ENCODE assay signal across 10 cellular contexts in the genomic region with DNA sequence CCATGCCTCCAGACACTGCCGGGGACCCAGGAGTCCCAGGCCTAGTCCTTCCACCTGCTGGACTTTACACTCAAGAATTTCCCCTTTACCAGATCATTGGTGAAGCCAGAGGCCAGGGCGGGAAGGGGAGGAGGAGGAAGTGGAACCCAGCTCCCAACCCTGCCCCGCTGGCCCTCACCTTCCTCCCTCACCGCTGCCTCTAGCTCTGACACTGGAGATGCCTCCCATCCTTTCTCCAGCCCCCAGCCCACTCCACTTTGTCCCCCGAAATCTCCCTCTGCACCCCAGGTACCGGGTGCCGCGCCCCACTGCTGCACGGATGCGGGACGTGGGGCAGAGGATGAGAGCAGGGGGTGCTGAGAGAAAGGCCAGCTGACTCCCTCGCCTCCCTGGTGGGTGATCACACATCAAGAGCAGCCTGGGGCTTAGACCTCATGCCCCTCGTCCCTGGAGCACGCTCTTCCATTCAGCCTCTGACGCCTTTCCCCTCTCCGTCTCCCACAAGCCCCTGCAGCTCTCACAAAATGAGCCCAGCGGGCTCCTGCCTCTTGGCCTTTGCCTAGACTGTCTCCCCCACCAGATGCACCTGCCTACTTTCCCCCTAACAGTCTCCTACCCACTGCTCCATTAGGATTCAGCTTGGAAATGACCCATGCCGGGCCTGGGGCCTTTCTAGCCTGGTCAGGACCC. TPM values are rescaled to one million over a fixed set of nuclear protein-coding genes. Genes with fewer than 3 reads are reported as not detected.
A peak's percentile ranks its signal among the peaks of the same experiment; 100 is the strongest.
DNase-seq lines count a peak whose midpoint lies in the region; ATAC-seq, FAIRE-seq and TF ChIP-seq lines count a peak whose summit lies in the region.
"Had no signal": no experiment of that assay in that cellular context is flagged by ENCODE, and none has a peak within 500 bp of the region (broad histone marks: within the 10 kb centered on the region; RNA-seq: fewer than 3 reads in every experiment).

A gene with protein sequence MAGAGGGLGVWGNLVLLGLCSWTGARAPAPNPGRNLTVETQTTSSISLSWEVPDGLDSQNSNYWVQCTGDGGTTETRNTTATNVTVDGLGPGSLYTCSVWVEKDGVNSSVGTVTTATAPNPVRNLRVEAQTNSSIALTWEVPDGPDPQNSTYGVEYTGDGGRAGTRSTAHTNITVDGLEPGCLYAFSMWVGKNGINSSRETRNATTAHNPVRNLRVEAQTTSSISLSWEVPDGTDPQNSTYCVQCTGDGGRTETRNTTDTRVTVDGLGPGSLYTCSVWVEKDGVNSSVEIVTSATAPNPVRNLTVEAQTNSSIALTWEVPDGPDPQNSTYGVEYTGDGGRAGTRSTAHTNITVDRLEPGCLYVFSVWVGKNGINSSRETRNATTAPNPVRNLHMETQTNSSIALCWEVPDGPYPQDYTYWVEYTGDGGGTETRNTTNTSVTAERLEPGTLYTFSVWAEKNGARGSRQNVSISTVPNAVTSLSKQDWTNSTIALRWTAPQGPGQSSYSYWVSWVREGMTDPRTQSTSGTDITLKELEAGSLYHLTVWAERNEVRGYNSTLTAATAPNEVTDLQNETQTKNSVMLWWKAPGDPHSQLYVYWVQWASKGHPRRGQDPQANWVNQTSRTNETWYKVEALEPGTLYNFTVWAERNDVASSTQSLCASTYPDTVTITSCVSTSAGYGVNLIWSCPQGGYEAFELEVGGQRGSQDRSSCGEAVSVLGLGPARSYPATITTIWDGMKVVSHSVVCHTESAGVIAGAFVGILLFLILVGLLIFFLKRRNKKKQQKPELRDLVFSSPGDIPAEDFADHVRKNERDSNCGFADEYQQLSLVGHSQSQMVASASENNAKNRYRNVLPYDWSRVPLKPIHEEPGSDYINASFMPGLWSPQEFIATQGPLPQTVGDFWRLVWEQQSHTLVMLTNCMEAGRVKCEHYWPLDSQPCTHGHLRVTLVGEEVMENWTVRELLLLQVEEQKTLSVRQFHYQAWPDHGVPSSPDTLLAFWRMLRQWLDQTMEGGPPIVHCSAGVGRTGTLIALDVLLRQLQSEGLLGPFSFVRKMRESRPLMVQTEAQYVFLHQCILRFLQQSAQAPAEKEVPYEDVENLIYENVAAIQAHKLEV (minus strand): TSS at position 72 of the 690 bp plus-strand sequence. CDS start 68 bp downstream, at position 4.

- peak; percentile 17 for DNase-seq in NCI-H2196 treated with DMSO at 0.1 percent for 48 hours (lab: John Stamatoyannopoulos, UW; ENCODE audit: unreplicated experiment)
- no peak for DNase-seq in NCI-H2196 (lab: John Stamatoyannopoulos, UW; ENCODE audit: unreplicated experiment)
- peak; percentile 61 to 70 for DNase-seq in PC-9
- DNase-seq in epithelial cell of prostate (ENCODE audit: low read depth, low spot score), result no peak
- peak; percentile 97 for DNase-seq in small intestine
- DNase-seq in sigmoid colon, result no peak
- DNase-seq: aorta, NCI-H748 treated with DMSO at 0.1 percent for 48 hours had no signal

- no peak for FAIRE-seq in small intestine (lab: Jason Lieb, UNC)

- H3K36me3 ChIP-seq in PC-9 (ENCODE audit: low read depth) (no peaks in the 10 kb centered on the region), small intestine (ENCODE audit: control insufficient read depth in 2 of 2, insufficient read depth in 2 of 2, low read length in 2 of 2) (no peaks in the 10 kb centered on the region), sigmoid colon (no peaks in the 10 kb centered on the region)

- BruUV-seq in PC-9 (replicated peaks; lab: Mats Ljungman, UMichigan), result TSS peak; percentile 78

- no peak for TF ChIP-seq EP300 in sigmoid colon (IDR thresholded peaks at IDR 0.05)

- H3K4me3 ChIP-seq in PC-9, result peak within 1 kb of the TSS; percentile 53; the same call in 1 of the 2 replicates
- peak within 1 kb of the TSS; percentile 4 to 55 for H3K4me3 ChIP-seq in small intestine (ENCODE audit: low read depth in 1 of 2, low read length in 2 of 2)
- H3K4me3 ChIP-seq in sigmoid colon, result no peak within 1 kb of the TSS

- TF ChIP-seq CTCF in PC-9 (conservative IDR thresholded peaks at IDR 0.05) (no peak), sigmoid colon (IDR thresholded peaks at IDR 0.05) (no peak)

- intact Hi-C loops in PC-9 (cut with micrococcal nuclease; ENCODE audit: unreplicated experiment), result loop anchor here (1.0 kb wide), 2 partner anchors 20 to 43 kb away; partner anchors contain the start of gene DNAAF3
- intact Hi-C loops in sigmoid colon (cut with DNase I), result no loop called here

- no peak for TF ChIP-seq POLR2A in sigmoid colon (IDR thresholded peaks at IDR 0.05)

- H3K4me1 ChIP-seq in PC-9 (replicated peaks; ENCODE audit: insufficient read depth) (peaks cover 40% of the 10 kb centered on the region), small intestine (ENCODE audit: control insufficient read depth in 2 of 2, insufficient read depth in 1 of 2, low read depth in 1 of 2, low read length in 1 of 2) (no peaks in the 10 kb centered on the region), sigmoid colon (peaks cover 0 to 28% (median 26%) of the 10 kb centered on the region in 4 donors)

- CTCF ChIA-PET in PC-9 (lab: Charles Lee), result interaction anchor here (0.6 to 1.6 kb wide), 2 partner anchors 43 to 731 kb away, joined by 3 to 4 read pairs; no protein-coding TSS in a partner anchor

- peak within 1 kb of the TSS; percentile 85 for H3K27ac ChIP-seq in PC-9
- peak within 1 kb of the TSS; percentile 67 for H3K27ac ChIP-seq in epithelial cell of prostate
- H3K27ac ChIP-seq in small intestine (ENCODE audit: low read depth in 1 of 2, low read length in 1 of 2), result peak within 1 kb of the TSS; percentile 98 to 99
- peak within 1 kb of the TSS in 2 of 4 donors; percentile 28 to 39 for H3K27ac ChIP-seq in sigmoid colon

- H3K9me3 ChIP-seq in PC-9 (ENCODE audit: insufficient read depth, low read depth) (peaks cover 16% of the 10 kb centered on the region; the same call in 1 of the 2 replicates), small intestine (ENCODE audit: control insufficient read depth, low read depth) (no peaks in the 10 kb centered on the region), sigmoid colon (no peaks in the 10 kb centered on the region)

- H4K20me1 ChIP-seq in PC-9 (ENCODE audit: insufficient read depth), result no peaks in the 10 kb centered on the region

- H3K79me2 ChIP-seq in PC-9 (ENCODE audit: low read depth), result no peaks in the 10 kb centered on the region

- ATAC-seq in GM18909 (IDR thresholded peaks at IDR 0.05; ENCODE audit: poor library complexity, unreplicated experiment) (no peak), GM18498 (IDR thresholded peaks at IDR 0.05; ENCODE audit: unreplicated experiment) (no peak)

- POLR2A ChIA-PET in PC-9 (lab: Charles Lee; ENCODE audit: unreplicated experiment), result interaction anchor here (0.6 to 1.1 kb wide), 3 partner anchors 43 to 147 kb away, joined by 4 to 6 read pairs (median 5); no protein-coding TSS in a partner anchor

- H3F3A ChIP-seq in PC-9 (ENCODE audit: insufficient read depth, low read depth), result peaks cover 28% of the 10 kb centered on the region

- no peak within 1 kb of the TSS for H2AFZ ChIP-seq in PC-9

- peak within 1 kb of the TSS; percentile 86 for H3K4me2 ChIP-seq in PC-9

- H3K27me3 ChIP-seq in PC-9 (ENCODE audit: insufficient read depth, low read depth) (no peaks in the 10 kb centered on the region), small intestine (ENCODE audit: control insufficient read depth in 2 of 2, insufficient read depth in 2 of 2, low read length in 2 of 2) (peaks cover 0 to 3% of the 10 kb centered on the region in 2 donors), sigmoid colon (peaks cover 0 to 22% (median 12%) of the 10 kb centered on the region in 3 donors)

- WGBS in small intestine, 3 donors, result 22 to 58% (median 41%) methylated on average over 17 to 18 of the region's 18 CpGs
- WGBS in sigmoid colon, 2 donors, result 45 to 69% methylated on average over 18 of the region's 18 CpGs

- no peaks in the 10 kb centered on the region for H3K9me2 ChIP-seq in PC-9 (ENCODE audit: insufficient read depth)

RNA-seq across cellular contexts. Expression of the gene that starts here (rescaled TPM):
- 11.7 and 21.4 TPM in 2 replicates for total RNA-seq in PC-9 (2021)
- 100 to 1,000 TPM in 2 of 3 donors, 10 to 100 TPM in 1; 65.7 to 158 (median 114) TPM for polyA plus RNA-seq in small intestine
- total RNA-seq in sigmoid colon, result 1 to 10 TPM in 3 of 4 donors, under 1 TPM in 1; 0.95 to 4.3 (median 2.0) TPM
- 10 to 100 TPM; 31.2 to 61.3 (median 33.3) TPM for polyA plus RNA-seq in sigmoid colon

Comparison
In these comparisons a context has a peak if more than half of its experiments do, and no peak if none do; other contexts are left out.
1. DNase-seq: peak in NCI-H2196 treated with DMSO at 0.1 percent for 48 hours (single experiment), PC-9 (2 of 2) and small intestine (single experiment); none in NCI-H2196 (single experiment), epithelial cell of prostate (single experiment) and sigmoid colon (single experiment).
2. H3K4me3 ChIP-seq: peak in PC-9 (single experiment) and small intestine (2 of 2); none in sigmoid colon (0 of 4).